12 cellular contexts compared by ENCODE assay signal in the genomic region with DNA sequence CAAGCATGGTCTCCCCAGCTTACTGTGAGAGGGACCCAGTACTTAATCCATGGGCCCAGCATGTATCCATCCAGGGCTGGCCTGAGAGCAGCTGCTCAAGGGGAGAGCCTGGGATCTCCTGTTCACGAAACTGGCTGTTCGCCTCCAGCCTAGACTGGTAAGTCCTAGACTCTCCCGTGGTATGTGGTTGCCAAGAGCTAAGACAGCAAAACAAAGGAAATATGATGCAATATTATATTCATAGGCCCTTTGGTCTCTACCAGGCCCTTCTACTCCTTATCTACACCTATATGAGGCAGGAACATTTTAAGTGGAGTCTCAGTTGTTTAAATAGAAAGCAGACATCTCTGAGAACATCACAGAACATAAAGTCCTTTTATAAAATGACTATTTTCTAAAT. TPM values are rescaled to one million over a fixed set of nuclear protein-coding genes. Genes with fewer than 3 reads are reported as not detected.
DNase-seq lines count a peak whose midpoint lies in the region; ATAC-seq, FAIRE-seq and TF ChIP-seq lines count a peak whose summit lies in the region.
"Had no signal": no experiment of that assay in that cellular context is flagged by ENCODE, and none has a peak within 500 bp of the region (broad histone marks: within the 10 kb centered on the region; RNA-seq: fewer than 3 reads in every experiment).

No MANE protein-coding gene starts in this region.

- peak overlapping the region; percentile 66 for H3K27ac ChIP-seq in KOPT-K1 (ENCODE audit: low read depth, low read length, poor library complexity, severe bottlenecking)
- H3K27ac ChIP-seq in heart left ventricle: peak overlapping the region in 3 of 12 donors; percentile 29 to 58 (median 47)
- H3K27ac ChIP-seq: SJCRH30 had no signal

- no peak overlapping the region for H3K27ac Mint-ChIP-seq in activated T-helper 1 cell treated with anti-CD3 and anti-CD28 coated beads, Interleukin-12 subunit alpha, Interleukin-12 subunit beta, Interleukin-2, Interleukin-4 antibody, amounts not matched to agents 30 ng/mL and 10 ng/mL and 1 ng/mL, durations not matched to agents 14 hours and 24 hours and 36 hours
- H3K27ac Mint-ChIP-seq: CD4-positive, CD25-positive, alpha-beta regulatory T cell had no signal

- FAIRE-seq in GM12891 (lab: Jason Lieb, UNC): no peak

- ATAC-seq in heart left ventricle (peak; percentile 93 to 96 (median 95)), GM19395 (IDR thresholded peaks at IDR 0.05; ENCODE audit: unreplicated experiment) (no peak)

- peaks cover 5% of the 10 kb centered on the region for H3K36me3 Mint-ChIP-seq in activated T-helper 1 cell treated with anti-CD3 and anti-CD28 coated beads, Interleukin-12 subunit alpha, Interleukin-12 subunit beta, Interleukin-2, Interleukin-4 antibody, amounts not matched to agents 30 ng/mL and 10 ng/mL and 1 ng/mL, durations not matched to agents 14 hours and 24 hours and 36 hours (ENCODE audit: low read depth)

- intact Hi-C loops in activated T-helper 1 cell treated with anti-CD3 and anti-CD28 coated beads, Interleukin-12 subunit alpha, Interleukin-12 subunit beta, Interleukin-2, Interleukin-4 antibody, amounts not matched to agents 30 ng/mL and 10 ng/mL and 1 ng/mL, durations not matched to agents 14 hours and 24 hours and 36 hours (cut with micrococcal nuclease): no loop called here
- intact Hi-C loops in heart left ventricle (cut with DNase I): no loop called here

- peak; percentile 15 to 23 for DNase-seq in AML-193 (lab: John Stamatoyannopoulos, UW)
- no peak for DNase-seq in activated T-helper 1 cell treated with anti-CD3 and anti-CD28 coated beads, Interleukin-12 subunit alpha, Interleukin-12 subunit beta, Interleukin-2, Interleukin-4 antibody, amounts not matched to agents 30 ng/mL and 10 ng/mL and 1 ng/mL, durations not matched to agents 14 hours and 24 hours and 36 hours (ENCODE audit: low spot score)
- DNase-seq in heart left ventricle: peak in 3 of 5 donors; percentile 29 to 73 (median 63)
- DNase-seq in GM12891 (ENCODE audit: insufficient read length, low spot score): no peak
- no peak for DNase-seq in hippocampal formation (lab: John Stamatoyannopoulos, UW)
- no peak for DNase-seq in amygdala (lab: John Stamatoyannopoulos, UW)
- DNase-seq: activated CD4-positive, alpha-beta T cell treated with anti-CD3 and anti-CD28 coated beads, Interleukin-2, amount 50 U/mL, for 1 hour; mesendoderm; SJCRH30 had no signal

- H3K4me3 Mint-ChIP-seq in activated T-helper 1 cell treated with anti-CD3 and anti-CD28 coated beads, Interleukin-12 subunit alpha, Interleukin-12 subunit beta, Interleukin-2, Interleukin-4 antibody, amounts not matched to agents 30 ng/mL and 10 ng/mL and 1 ng/mL, durations not matched to agents 14 hours and 24 hours and 36 hours: peak overlapping the region; percentile 6

- 20 to 34% (median 26%) methylated on average over 3 of the region's 3 CpGs for WGBS in heart left ventricle, 4 donors

- H3K4me3 ChIP-seq in heart left ventricle: peak overlapping the region in 1 of 12 donors; percentile 11
- H3K4me3 ChIP-seq: SJCRH30 had no signal

- no peaks in the 10 kb centered on the region for H3K9me3 Mint-ChIP-seq in activated T-helper 1 cell treated with anti-CD3 and anti-CD28 coated beads, Interleukin-12 subunit alpha, Interleukin-12 subunit beta, Interleukin-2, Interleukin-4 antibody, amounts not matched to agents 30 ng/mL and 10 ng/mL and 1 ng/mL, durations not matched to agents 14 hours and 24 hours and 36 hours

- peaks cover 8% of the 10 kb centered on the region for H3K27me3 Mint-ChIP-seq in activated T-helper 1 cell treated with anti-CD3 and anti-CD28 coated beads, Interleukin-12 subunit alpha, Interleukin-12 subunit beta, Interleukin-2, Interleukin-4 antibody, amounts not matched to agents 30 ng/mL and 10 ng/mL and 1 ng/mL, durations not matched to agents 14 hours and 24 hours and 36 hours (ENCODE audit: insufficient read depth)

- H3K9me3 ChIP-seq in KOPT-K1 (ENCODE audit: insufficient read depth, low read length, poor library complexity, severe bottlenecking) (no peaks in the 10 kb centered on the region), heart left ventricle (no peaks in the 10 kb centered on the region)
- H3K9me3 ChIP-seq: SJCRH30 had no signal

- TF ChIP-seq CTCF in heart left ventricle (IDR thresholded peaks at IDR 0.05): no peak

- TF ChIP-seq POLR2A in heart left ventricle (IDR thresholded peaks at IDR 0.05): no peak
- TF ChIP-seq POLR2A in GM12891 (IDR thresholded peaks at IDR 0.05; ENCODE audit: low read depth, low read length): no peak

- H3K27me3 ChIP-seq in heart left ventricle: no peaks in the 10 kb centered on the region

- H3K4me1 Mint-ChIP-seq in activated T-helper 1 cell treated with anti-CD3 and anti-CD28 coated beads, Interleukin-12 subunit alpha, Interleukin-12 subunit beta, Interleukin-2, Interleukin-4 antibody, amounts not matched to agents 30 ng/mL and 10 ng/mL and 1 ng/mL, durations not matched to agents 14 hours and 24 hours and 36 hours (ENCODE audit: low read depth): peaks cover 17% of the 10 kb centered on the region

- no peaks in the 10 kb centered on the region for H3K36me3 ChIP-seq in KOPT-K1 (ENCODE audit: insufficient read depth, low read length)
- no peaks in the 10 kb centered on the region for H3K36me3 ChIP-seq in heart left ventricle
- H3K36me3 ChIP-seq: SJCRH30 had no signal

- peaks cover 0 to 11% (median 0%) of the 10 kb centered on the region in 12 donors for H3K4me1 ChIP-seq in heart left ventricle
- H3K4me1 ChIP-seq: SJCRH30 had no signal

TF ChIP-seq in GM12891, 5 proteins besides CTCF, POLR2A, EP300 and RAD21:
- TF ChIP-seq POU2F2 (IDR thresholded peaks at IDR 0.05; ENCODE audit: low read depth, low read length): no peak
TF ChIP-seq in GM12891: peak in this region for 0.

RNA-seq across cellular contexts. Expression of gene STK17A, which starts 28.9 kb away (rescaled TPM):
- 44.8 and 47.8 TPM in 2 replicates for total RNA-seq in activated T-helper 1 cell treated with anti-CD3 and anti-CD28 coated beads, Interleukin-12 subunit alpha, Interleukin-12 subunit beta, Interleukin-2, Interleukin-4 antibody, amounts not matched to agents 30 ng/mL and 10 ng/mL and 1 ng/mL, durations not matched to agents 14 hours and 24 hours and 36 hours
- total RNA-seq in heart left ventricle: 10 to 100 TPM; 18.7 to 43.9 (median 26.6) TPM
- polyA plus RNA-seq in heart left ventricle: 10 to 100 TPM; 11.9 to 17.8 TPM
- polyA plus RNA-seq in GM12891 (2012; ENCODE audit: low read depth, missing spikeins): 49.4 TPM

Comparison
In these comparisons a context has a peak if more than half of its experiments do, and no peak if none do; other contexts are left out.
1. DNase-seq: peak in AML-193 (2 of 2) and heart left ventricle (3 of 5); none in activated T-helper 1 cell treated with anti-CD3 and anti-CD28 coated beads, Interleukin-12 subunit alpha, Interleukin-12 subunit beta, Interleukin-2, Interleukin-4 antibody, amounts not matched to agents 30 ng/mL and 10 ng/mL and 1 ng/mL, durations not matched to agents 14 hours and 24 hours and 36 hours (single experiment), GM12891 (single experiment), hippocampal formation (0 of 2) and amygdala (0 of 56).